ENCODE assay signal across 9 cellular contexts in genomic region chr12:94174576-94174975, GRCh38. TPM values are rescaled to one million over a fixed set of nuclear protein-coding genes. Genes with fewer than 3 reads are reported as not detected.
DNase-seq lines count a peak whose midpoint lies in the region; ATAC-seq, FAIRE-seq and TF ChIP-seq lines count a peak whose summit lies in the region.
"Had no signal": no experiment of that assay in that cellular context is flagged by ENCODE, and none has a peak within 500 bp of the region (broad histone marks: within the 10 kb centered on the region; RNA-seq: fewer than 3 reads in every experiment).

No MANE protein-coding gene starts in this region.

- no peaks in the 10 kb centered on the region for H3K9me2 ChIP-seq in PC-9 (ENCODE audit: insufficient read depth)

- H3K4me1 ChIP-seq in PC-9 (replicated peaks; ENCODE audit: insufficient read depth), result 0 out of 2 replicates have a peak, but pooled peaks cover 4% of the 10 kb centered on the region

- H3K36me3 ChIP-seq in PC-9 (ENCODE audit: low read depth), result no peaks in the 10 kb centered on the region
- H3K36me3 ChIP-seq: thoracic aorta had no signal

- no peak overlapping the region for H2AFZ ChIP-seq in PC-9

- no peaks in the 10 kb centered on the region for H3K9me3 ChIP-seq in PC-9 (ENCODE audit: insufficient read depth, low read depth)

- no peak for FAIRE-seq in RCC 7860 (lab: Jason Lieb, UNC)

- H3K4me2 ChIP-seq in PC-9, result no peak overlapping the region

- peaks cover 55% of the 10 kb centered on the region for H3K36me3 Mint-ChIP-seq in activated naive CD8-positive, alpha-beta T cell treated with anti-CD3 and anti-CD28 coated beads, Interleukin-2, amount 10 ng/mL, durations not matched to agents 7 days and 5 days
- peaks cover 48 to 70% of the 10 kb centered on the region in 2 donors for H3K36me3 Mint-ChIP-seq in stimulated activated naive B cell treated with anti-CD40 and anti-IgM and Interleukin-4, amounts not matched to agents 10 μg/mL and 1 μg/mL and 100 μg/mL, for 72 hours

- no peaks in the 10 kb centered on the region for H3F3A ChIP-seq in PC-9 (ENCODE audit: insufficient read depth, low read depth)

- peak overlapping the region; percentile 47 for H3K27ac Mint-ChIP-seq in activated naive CD8-positive, alpha-beta T cell treated with anti-CD3 and anti-CD28 coated beads, Interleukin-2, amount 10 ng/mL, durations not matched to agents 7 days and 5 days
- peak overlapping the region; percentile 60 for H3K27ac Mint-ChIP-seq in stimulated activated naive B cell treated with anti-CD40 and anti-IgM and Interleukin-4, amounts not matched to agents 10 μg/mL and 1 μg/mL and 100 μg/mL, for 72 hours

- peak; percentile 72 for ATAC-seq in activated naive CD8-positive, alpha-beta T cell treated with anti-CD3 and anti-CD28 coated beads, Interleukin-2, amount 10 ng/mL, durations not matched to agents 7 days and 5 days (ENCODE audit: low read depth)
- peak; percentile 61 to 66 for ATAC-seq in stimulated activated naive B cell treated with anti-CD40 and anti-IgM and Interleukin-4, amounts not matched to agents 10 μg/mL and 1 μg/mL and 100 μg/mL, for 72 hours (replicated peaks)

- no peaks in the 10 kb centered on the region for H4K20me1 ChIP-seq in PC-9 (ENCODE audit: insufficient read depth)

- DNase-seq in activated naive CD4-positive, alpha-beta T cell treated with Interleukin-2 at 50 U/mL for 16 hours, result peak; percentile 37
- DNase-seq in activated naive CD4-positive, alpha-beta T cell (lab: John Stamatoyannopoulos, UW), result no peak
- DNase-seq in NAMALWA (ENCODE audit: low spot score), result peak; percentile 54
- peak; percentile 59 for DNase-seq in activated naive CD8-positive, alpha-beta T cell treated with anti-CD3 and anti-CD28 coated beads, Interleukin-2, amount 10 ng/mL, durations not matched to agents 7 days and 5 days
- peak; percentile 28 for DNase-seq in stimulated activated naive B cell treated with anti-CD40 and anti-IgM and Interleukin-4, amounts not matched to agents 10 μg/mL and 1 μg/mL and 100 μg/mL, for 72 hours
- DNase-seq in RCC 7860 (ENCODE audit: low spot score), result no peak
- no peak for DNase-seq in NCI-H69 (lab: John Stamatoyannopoulos, UW)
- DNase-seq in PC-9, result no peak

- H3K4me3 Mint-ChIP-seq in activated naive CD8-positive, alpha-beta T cell treated with anti-CD3 and anti-CD28 coated beads, Interleukin-2, amount 10 ng/mL, durations not matched to agents 7 days and 5 days, result peak overlapping the region; percentile 75
- peak overlapping the region; percentile 36 to 67 for H3K4me3 Mint-ChIP-seq in stimulated activated naive B cell treated with anti-CD40 and anti-IgM and Interleukin-4, amounts not matched to agents 10 μg/mL and 1 μg/mL and 100 μg/mL, for 72 hours

- CTCF ChIA-PET in PC-9 (lab: Charles Lee), result no interaction called here

- peaks cover 2% of the 10 kb centered on the region for H3K27me3 Mint-ChIP-seq in activated naive CD8-positive, alpha-beta T cell treated with anti-CD3 and anti-CD28 coated beads, Interleukin-2, amount 10 ng/mL, durations not matched to agents 7 days and 5 days
- H3K27me3 Mint-ChIP-seq in stimulated activated naive B cell treated with anti-CD40 and anti-IgM and Interleukin-4, amounts not matched to agents 10 μg/mL and 1 μg/mL and 100 μg/mL, for 72 hours, result no peaks in the 10 kb centered on the region

- peaks cover 50% of the 10 kb centered on the region for H3K4me1 Mint-ChIP-seq in activated naive CD8-positive, alpha-beta T cell treated with anti-CD3 and anti-CD28 coated beads, Interleukin-2, amount 10 ng/mL, durations not matched to agents 7 days and 5 days
- H3K4me1 Mint-ChIP-seq in stimulated activated naive B cell treated with anti-CD40 and anti-IgM and Interleukin-4, amounts not matched to agents 10 μg/mL and 1 μg/mL and 100 μg/mL, for 72 hours, result peaks cover 56 to 77% of the 10 kb centered on the region in 2 donors

- H3K9me3 Mint-ChIP-seq in activated naive CD8-positive, alpha-beta T cell treated with anti-CD3 and anti-CD28 coated beads, Interleukin-2, amount 10 ng/mL, durations not matched to agents 7 days and 5 days, result peaks cover 10% of the 10 kb centered on the region
- peaks cover 6 to 10% of the 10 kb centered on the region in 2 donors for H3K9me3 Mint-ChIP-seq in stimulated activated naive B cell treated with anti-CD40 and anti-IgM and Interleukin-4, amounts not matched to agents 10 μg/mL and 1 μg/mL and 100 μg/mL, for 72 hours

- H3K27me3 ChIP-seq in PC-9 (ENCODE audit: insufficient read depth, low read depth), result peaks cover 22% of the 10 kb centered on the region

- H3K27ac ChIP-seq in PC-9, result no peak overlapping the region

- H3K79me2 ChIP-seq in PC-9 (ENCODE audit: low read depth), result no peaks in the 10 kb centered on the region

- H3K4me3 ChIP-seq in PC-9, result no peak overlapping the region
- H3K4me3 ChIP-seq: thoracic aorta had no signal

- no TSS peak for BruUV-seq in PC-9 (replicated peaks; lab: Mats Ljungman, UMichigan)

- intact Hi-C loops in PC-9 (cut with micrococcal nuclease; ENCODE audit: unreplicated experiment), result no loop called here

- TF ChIP-seq CTCF in PC-9 (conservative IDR thresholded peaks at IDR 0.05), result no peak

- POLR2A ChIA-PET in activated naive CD8-positive, alpha-beta T cell treated with anti-CD3 and anti-CD28 coated beads, Interleukin-2, amount 10 ng/mL, durations not matched to agents 7 days and 5 days (lab: Charles Lee), result interaction anchor here (1.0 to 3.0 kb wide), 6 partner anchors 15 to 34 kb away, joined by 3 to 9 read pairs (median 4); no protein-coding TSS in a partner anchor
- POLR2A ChIA-PET in PC-9 (lab: Charles Lee; ENCODE audit: unreplicated experiment), result no interaction called here

RNA-seq across cellular contexts. Expression of gene PLXNC1, which starts 26.2 kb away (rescaled TPM):
- 10 to 100 TPM; 40.6 to 44.3 TPM for total RNA-seq in activated naive CD8-positive, alpha-beta T cell treated with anti-CD3 and anti-CD28 coated beads, Interleukin-2, amount 10 ng/mL, durations not matched to agents 7 days and 5 days
- total RNA-seq in PC-9 (2021), result 1.4 and 2.3 TPM in 2 replicates

Comparison
In these comparisons a context has a peak if more than half of its experiments do, and no peak if none do; other contexts are left out.
1. DNase-seq: peak in activated naive CD4-positive, alpha-beta T cell treated with Interleukin-2 at 50 U/mL for 16 hours (single experiment), NAMALWA (single experiment), activated naive CD8-positive, alpha-beta T cell treated with anti-CD3 and anti-CD28 coated beads, Interleukin-2, amount 10 ng/mL, durations not matched to agents 7 days and 5 days (single experiment) and stimulated activated naive B cell treated with anti-CD40 and anti-IgM and Interleukin-4, amounts not matched to agents 10 μg/mL and 1 μg/mL and 100 μg/mL, for 72 hours (single experiment); none in activated naive CD4-positive, alpha-beta T cell (0 of 4), RCC 7860 (single experiment), NCI-H69 (single experiment) and PC-9 (0 of 2).
2. RNA of gene PLXNC1, which starts 26.2 kb away (total RNA-seq): 40.6 to 44.3 TPM in activated naive CD8-positive, alpha-beta T cell treated with anti-CD3 and anti-CD28 coated beads, Interleukin-2, amount 10 ng/mL, durations not matched to agents 7 days and 5 days; 1.4 to 2.3 TPM in PC-9; every median in the first group is over 10 times any median in the second.